10 cellular contexts compared by ENCODE assay signal in the genomic region with DNA sequence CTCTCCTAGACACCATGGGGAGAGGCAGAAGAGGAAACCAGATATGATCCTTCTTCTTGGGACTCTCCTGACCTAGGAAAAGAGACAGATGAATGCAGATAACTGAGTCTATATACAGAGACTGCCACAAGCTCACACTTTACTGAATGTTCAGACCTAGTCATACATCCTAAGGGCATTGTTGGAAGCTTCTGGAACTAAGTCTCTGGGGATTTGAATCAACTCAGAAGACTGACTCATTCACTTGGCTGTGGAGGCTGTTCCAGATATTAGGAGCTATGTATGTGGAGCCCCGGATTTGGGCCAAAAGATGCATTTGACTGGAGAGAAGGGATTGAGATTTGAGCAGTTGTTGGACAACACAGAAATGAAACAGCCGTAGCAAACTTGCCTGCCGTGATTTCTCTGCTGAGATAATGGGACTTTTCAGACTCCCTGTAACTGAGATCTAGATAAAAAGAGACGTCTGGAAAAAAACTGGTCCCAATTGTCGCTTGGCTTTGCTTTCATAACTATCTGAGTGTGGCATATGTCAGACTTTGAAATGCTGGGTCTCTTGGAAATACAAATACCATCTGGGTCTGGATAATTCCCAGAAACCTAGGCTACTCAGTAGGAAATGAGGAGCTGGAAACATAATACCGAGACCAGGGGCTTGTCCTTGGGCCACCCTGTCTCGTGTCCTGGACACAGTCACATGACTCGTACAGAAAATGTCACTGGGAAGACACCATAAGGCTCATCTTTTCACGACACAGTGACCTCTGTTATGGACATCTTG.
DNase-seq lines count a peak whose midpoint lies in the region; ATAC-seq and TF ChIP-seq lines count a peak whose summit lies in the region.
"Had no signal": no experiment of that assay in that cellular context is flagged by ENCODE, and none has a peak within 500 bp of the region (broad histone marks: within the 10 kb centered on the region; RNA-seq: fewer than 3 reads in every experiment).

No MANE protein-coding gene starts in this region.

- no peaks in the 10 kb centered on the region for H3K27me3 Mint-ChIP-seq in MCF 10A (ENCODE audit: insufficient read depth, unreplicated experiment)
- peaks cover 5% of the 10 kb centered on the region for H3K27me3 Mint-ChIP-seq in activated T-helper 17 cell treated with anti-CD3 and anti-CD28 coated beads, Interleukin-2, amount 50 U/mL, for 72 hours

- POLR2A ChIA-PET in MCF 10A (lab: Yijun Ruan, JAX), result interaction anchor here (1.0 kb wide), 1 partner anchor 15 kb away, joined by 3 read pairs; no protein-coding TSS in a partner anchor

- no peaks in the 10 kb centered on the region for H3K36me3 Mint-ChIP-seq in MCF 10A (ENCODE audit: insufficient read depth, unreplicated experiment)
- no peaks in the 10 kb centered on the region for H3K36me3 Mint-ChIP-seq in activated T-helper 17 cell treated with anti-CD3 and anti-CD28 coated beads, Interleukin-2, amount 50 U/mL, for 72 hours (ENCODE audit: low read depth)

- H3K27ac Mint-ChIP-seq in MCF 10A (ENCODE audit: low read depth, unreplicated experiment), result no peak overlapping the region
- H3K27ac Mint-ChIP-seq in activated T-helper 17 cell treated with anti-CD3 and anti-CD28 coated beads, Interleukin-2, amount 50 U/mL, for 72 hours, result no peak overlapping the region

- H3K4me3 ChIP-seq in breast epithelium (no peak overlapping the region), choroid plexus epithelial cell (ENCODE audit: low read depth, low read length) (no peak overlapping the region), left lung (no peak overlapping the region), aorta (ENCODE audit: low read length in 2 of 2) (no peak overlapping the region)

- no peak overlapping the region for H3K4me3 Mint-ChIP-seq in MCF 10A (ENCODE audit: unreplicated experiment)
- no peak overlapping the region for H3K4me3 Mint-ChIP-seq in activated T-helper 17 cell treated with anti-CD3 and anti-CD28 coated beads, Interleukin-2, amount 50 U/mL, for 72 hours

- H3K4me1 Mint-ChIP-seq in MCF 10A (ENCODE audit: insufficient read depth, unreplicated experiment), result peaks cover 8% of the 10 kb centered on the region
- H3K4me1 Mint-ChIP-seq in activated T-helper 17 cell treated with anti-CD3 and anti-CD28 coated beads, Interleukin-2, amount 50 U/mL, for 72 hours, result no peaks in the 10 kb centered on the region

- H3K27ac ChIP-seq in breast epithelium (peak overlapping the region in 1 of 2 donors; percentile 5), left lung (peak overlapping the region in 1 of 2 donors; percentile 53), aorta (ENCODE audit: low read depth in 1 of 2, low read length in 2 of 2) (peak overlapping the region; percentile 69 to 80)

- peaks cover 0 to 4% of the 10 kb centered on the region in 2 donors for H3K4me1 ChIP-seq in breast epithelium
- H3K4me1 ChIP-seq in left lung, result peaks cover 0 to 6% of the 10 kb centered on the region in 2 donors
- H3K4me1 ChIP-seq in aorta (ENCODE audit: control insufficient read depth in 1 of 2, insufficient read depth in 2 of 2, low read length in 2 of 2), result peaks cover 13 to 16% of the 10 kb centered on the region in 2 donors

- no peaks in the 10 kb centered on the region for H3K9me3 Mint-ChIP-seq in MCF 10A (ENCODE audit: unreplicated experiment)
- no peaks in the 10 kb centered on the region for H3K9me3 Mint-ChIP-seq in activated T-helper 17 cell treated with anti-CD3 and anti-CD28 coated beads, Interleukin-2, amount 50 U/mL, for 72 hours

- no TSS peak for BruUV-seq in MCF 10A (replicated peaks; lab: Mats Ljungman, UMichigan)

- intact Hi-C loops in MCF 10A (cut with micrococcal nuclease) (no loop called here), breast epithelium (cut with DNase I; ENCODE audit: low total_unique reads) (no loop called here), left lung (cut with DNase I) (no loop called here), aorta (cut with DNase I) (loop anchor here (10.0 kb wide), 3 partner anchors 223 to 393 kb away; a partner anchor contains a TSS)

- H3K9me3 ChIP-seq in breast epithelium (no peaks in the 10 kb centered on the region), left lung (no peaks in the 10 kb centered on the region), aorta (ENCODE audit: control insufficient read depth, low read length) (no peaks in the 10 kb centered on the region)

- CTCF ChIA-PET in MCF 10A (lab: Yijun Ruan, JAX), result interaction anchor here (0.5 to 1.1 kb wide), 3 partner anchors 20 to 394 kb away, joined by 3 read pairs; no protein-coding TSS in a partner anchor

- H3K27me3 ChIP-seq in breast epithelium (no peaks in the 10 kb centered on the region), left lung (no peaks in the 10 kb centered on the region), aorta (ENCODE audit: control insufficient read depth in 1 of 2, insufficient read depth in 2 of 2, low read length in 1 of 2) (no peaks in the 10 kb centered on the region)

- ATAC-seq in left lung (peak; percentile 56), aorta (ENCODE audit: low FRiP score) (peak; percentile 64)
- no peak for ATAC-seq in activated T-helper 17 cell treated with anti-CD3 and anti-CD28 coated beads, Interleukin-2, amount 50 U/mL, for 72 hours (replicated peaks)

- DNase-seq in MCF 10A (ENCODE audit: unreplicated experiment) (peak; percentile 74), breast epithelium (ENCODE audit: low spot score in 2 of 2) (no peak), choroid plexus epithelial cell (ENCODE audit: low read depth) (peak; percentile 76), left lung (no peak), aorta (peak in 1 of 2 donors; percentile 55), activated gamma-delta T cell treated with Interleukin-2 at 50 U/mL for 16 hours (no peak), DMS53 treated with DMSO at 0.1 percent for 48 hours (lab: John Stamatoyannopoulos, UW; ENCODE audit: unreplicated experiment) (no peak)
- DNase-seq: activated CD4-positive, alpha-beta T cell treated with anti-CD3 and anti-CD28 coated beads for 4 hours; stimulated activated naive CD4-positive, alpha-beta T cell had no signal

- no peak for TF ChIP-seq CTCF in MCF 10A (IDR thresholded peaks at IDR 0.05; ENCODE audit: unreplicated experiment)
- TF ChIP-seq CTCF in breast epithelium (IDR thresholded peaks at IDR 0.05), result no peak
- TF ChIP-seq CTCF in choroid plexus epithelial cell (conservative IDR thresholded peaks at IDR 0.05; ENCODE audit: low read depth, low read length), result no peak
- no peak for TF ChIP-seq CTCF in left lung (IDR thresholded peaks at IDR 0.05)

- 7 to 10% methylated on average over 9 of the region's 9 CpGs for WGBS in aorta, 2 donors

- no peak for TF ChIP-seq POLR2A in breast epithelium (IDR thresholded peaks at IDR 0.05)

- no peaks in the 10 kb centered on the region for H3K36me3 ChIP-seq in breast epithelium
- no peaks in the 10 kb centered on the region for H3K36me3 ChIP-seq in left lung
- no peaks in the 10 kb centered on the region for H3K36me3 ChIP-seq in aorta (ENCODE audit: control insufficient read depth in 1 of 2, insufficient read depth in 2 of 2, low read length in 1 of 2)

Comparison
In these comparisons a context has a peak if more than half of its experiments do, and no peak if none do; other contexts are left out.
1. DNase-seq: peak in MCF 10A (single experiment) and choroid plexus epithelial cell (single experiment); none in breast epithelium (0 of 2), left lung (0 of 2), activated gamma-delta T cell treated with Interleukin-2 at 50 U/mL for 16 hours (single experiment) and DMS53 treated with DMSO at 0.1 percent for 48 hours (single experiment).
2. intact Hi-C loops: an anchor here in aorta (10.0 kb wide); none called in MCF 10A, breast epithelium and left lung.